ENCODE assay signal across 13 cellular contexts in the genomic region with DNA sequence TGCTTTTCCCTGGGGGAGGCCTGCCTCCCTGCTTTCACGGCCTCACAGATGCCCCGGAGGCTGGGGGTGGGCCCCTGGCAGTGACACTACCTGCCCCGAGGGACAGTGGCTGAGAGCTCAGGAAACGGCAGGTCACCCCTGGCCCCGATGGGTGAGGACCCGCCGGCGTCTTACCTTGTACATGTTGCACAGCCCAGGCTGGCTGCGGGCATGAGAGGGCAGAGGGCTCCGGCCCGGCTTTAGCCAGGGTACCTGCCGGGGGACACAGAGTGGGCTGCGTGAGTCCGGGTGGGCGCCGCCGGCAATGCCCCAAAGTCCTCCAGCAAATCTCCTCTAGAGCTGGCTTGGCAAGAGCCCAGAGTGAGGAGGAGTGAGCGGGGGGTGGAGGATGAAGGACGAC.
"Had no signal": no experiment of that assay in that cellular context is flagged by ENCODE, and none has a peak within 500 bp of the region (broad histone marks: within the 10 kb centered on the region; RNA-seq: fewer than 3 reads in every experiment).

No MANE protein-coding gene starts in this region.

- DNase-seq: activated CD4-positive, alpha-beta T cell treated with anti-CD3 and anti-CD28 coated beads for 4 hours; activated CD8-positive, alpha-beta memory T cell treated with anti-CD3 and anti-CD28 coated beads, Interleukin-2, amount 50 U/mL, for 48 hours; activated CD8-positive, alpha-beta T cell treated with anti-CD3 and anti-CD28 coated beads for 36 hours; mammary epithelial cell; stimulated activated CD4-positive, alpha-beta T cell treated with anti-CD3 and anti-CD28 coated beads, Interleukin-12 subunit alpha, Interleukin-12 subunit beta, amount 100 ng/mL, for 4 hours; stimulated activated CD4-positive, alpha-beta T cell treated with anti-CD3 and anti-CD28 coated beads, Interleukin-2, amount 100 ng/mL, for 24 hours had no signal

- FAIRE-seq: astrocyte, islet of Langerhans had no signal

- H3K27me3 Mint-ChIP-seq: activated CD8-positive, alpha-beta T cell treated with anti-CD3 and anti-CD28 coated beads for 36 hours had no signal

- H3K9me3 ChIP-seq: left lung, suprapubic skin had no signal

- H3K27me3 ChIP-seq: left lung, suprapubic skin had no signal

- H3K9ac ChIP-seq: parathyroid adenoma had no signal

- H3K4me3 Mint-ChIP-seq: activated CD8-positive, alpha-beta T cell treated with anti-CD3 and anti-CD28 coated beads for 36 hours had no signal

- H2AFZ ChIP-seq: parathyroid adenoma had no signal

- H3K27ac ChIP-seq: left lung, parathyroid adenoma, suprapubic skin, VCaP had no signal

- ATAC-seq: activated CD8-positive, alpha-beta T cell treated with anti-CD3 and anti-CD28 coated beads for 36 hours; esophagus mucosa; left lung had no signal

- H3K27ac Mint-ChIP-seq: activated CD8-positive, alpha-beta T cell treated with anti-CD3 and anti-CD28 coated beads for 36 hours had no signal

- H3K4me3 ChIP-seq: left lung, suprapubic skin had no signal

- H3K9me3 Mint-ChIP-seq: activated CD8-positive, alpha-beta T cell treated with anti-CD3 and anti-CD28 coated beads for 36 hours had no signal
